9 cellular contexts compared by ENCODE assay signal in the genomic region with DNA sequence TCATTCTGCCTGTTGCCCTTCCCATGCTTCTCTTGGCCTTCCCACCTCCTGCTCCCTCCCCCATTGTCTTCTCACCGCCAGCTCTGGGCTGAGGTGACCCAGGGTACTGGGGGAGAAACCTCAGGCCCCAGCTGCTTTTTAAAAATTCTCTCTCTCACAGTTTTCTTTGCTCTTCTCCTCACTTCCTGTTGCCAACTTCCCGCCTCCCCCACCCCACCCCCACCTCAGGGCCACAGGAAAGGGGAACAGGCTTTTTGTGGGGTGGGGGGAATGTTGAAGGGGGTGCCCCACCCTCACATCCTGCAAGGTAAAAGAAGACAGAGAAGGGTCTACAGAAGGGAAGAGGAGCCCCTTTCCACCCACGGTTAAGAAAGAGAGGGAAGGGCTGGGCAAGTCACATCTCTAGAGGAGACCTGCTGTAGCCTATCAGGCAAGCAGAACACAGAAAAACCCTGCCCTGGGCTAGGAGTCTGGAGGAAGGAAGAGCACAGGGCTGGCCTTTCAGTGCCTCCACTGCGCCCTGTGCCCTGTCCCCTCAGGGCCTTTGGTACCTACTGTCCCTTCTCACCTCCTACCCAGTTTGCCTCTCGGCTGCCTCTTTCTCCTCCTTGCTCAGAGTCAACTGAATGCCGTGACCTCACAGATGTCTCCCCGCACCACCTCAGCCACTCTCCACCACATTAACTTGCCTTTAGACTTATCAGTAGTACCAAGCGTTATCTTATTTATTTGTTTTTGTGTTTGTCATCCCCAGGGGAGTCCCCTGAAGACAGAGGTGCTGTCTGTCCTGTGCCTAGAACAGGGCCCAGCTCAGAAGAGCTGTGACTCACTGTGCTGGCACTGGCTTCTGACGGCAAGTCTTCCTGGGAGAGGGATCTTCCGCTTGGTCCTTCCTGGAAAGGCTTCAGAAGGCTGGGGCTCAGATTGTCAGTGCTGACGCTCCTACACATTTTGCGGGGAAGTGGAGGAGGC. TPM values are rescaled to one million over a fixed set of nuclear protein-coding genes. Genes with fewer than 3 reads are reported as not detected.
DNase-seq lines count a peak whose midpoint lies in the region; ATAC-seq and TF ChIP-seq lines count a peak whose summit lies in the region.
"Had no signal": no experiment of that assay in that cellular context is flagged by ENCODE, and none has a peak within 500 bp of the region (broad histone marks: within the 10 kb centered on the region; RNA-seq: fewer than 3 reads in every experiment).

No MANE protein-coding gene starts in this region.

- no peaks in the 10 kb centered on the region for H3K27me3 Mint-ChIP-seq in activated T-cell treated with anti-CD3 and anti-CD28 coated beads, Interleukin-2, amount 50 U/mL, for 72 hours (ENCODE audit: low read depth)

- H3K27ac Mint-ChIP-seq in activated T-cell treated with anti-CD3 and anti-CD28 coated beads, Interleukin-2, amount 50 U/mL, for 72 hours, result peak overlapping the region; percentile 95

- H3K36me3 Mint-ChIP-seq in activated T-cell treated with anti-CD3 and anti-CD28 coated beads, Interleukin-2, amount 50 U/mL, for 72 hours (ENCODE audit: insufficient read depth in 2 of 2), result peaks cover 20 to 29% of the 10 kb centered on the region in 2 donors

- peak overlapping the region; percentile 65 to 81 (median 78) for H3K27ac ChIP-seq in transverse colon
- H3K27ac ChIP-seq: 22Rv1 had no signal

- no peaks in the 10 kb centered on the region for H3K9me3 ChIP-seq in transverse colon

- in situ Hi-C loops in transverse colon (cut with MboI; ENCODE audit: low pct_ligation_motif_present in 1 of 4, low pct_unique_long_range_greater_than_20kb in 1 of 4, low sequenced_read_pairs in 3 of 4), result no loop called here

- no peak for TF ChIP-seq POLR2A in transverse colon (IDR thresholded peaks at IDR 0.05)

- peaks cover 15 to 33% (median 16%) of the 10 kb centered on the region in 4 donors for H3K4me1 ChIP-seq in transverse colon

- no peaks in the 10 kb centered on the region for H3K9me3 Mint-ChIP-seq in activated T-cell treated with anti-CD3 and anti-CD28 coated beads, Interleukin-2, amount 50 U/mL, for 72 hours

- H3K36me3 ChIP-seq in transverse colon, result no peaks in the 10 kb centered on the region

- TF ChIP-seq CTCF in transverse colon (IDR thresholded peaks at IDR 0.05), result no peak

- ATAC-seq in activated T-cell treated with anti-CD3 and anti-CD28 coated beads, Interleukin-2, amount 50 U/mL, for 72 hours (replicated peaks in 1 of 2), result peak; percentile 50 to 58

- peak overlapping the region; percentile 97 to 98 for H3K4me3 Mint-ChIP-seq in activated T-cell treated with anti-CD3 and anti-CD28 coated beads, Interleukin-2, amount 50 U/mL, for 72 hours

- intact Hi-C loops in transverse colon (cut with DNase I; ENCODE audit: low total_unique reads), result no loop called here

- peaks cover 87% of the 10 kb centered on the region for H3K27me3 ChIP-seq in transverse colon

- H3K4me1 Mint-ChIP-seq in activated T-cell treated with anti-CD3 and anti-CD28 coated beads, Interleukin-2, amount 50 U/mL, for 72 hours (ENCODE audit: low read depth), result peaks cover 72% of the 10 kb centered on the region

- WGBS in transverse colon (ENCODE audit: low coverage in 1 of 2), 2 donors, result 40 to 59% methylated on average over 7 to 12 of the region's 12 CpGs

- peak; percentile 35 for DNase-seq in NK-92 treated with Interleukin-12 subunit alpha and Interleukin-12 subunit beta, amount 100 ng/mL, for 24 hours (lab: John Stamatoyannopoulos, UW)
- DNase-seq in NK-92 (lab: John Stamatoyannopoulos, UW; ENCODE audit: unreplicated experiment), result no peak
- peak; percentile 38 for DNase-seq in M059J (ENCODE audit: low read depth)
- peak; percentile 56 to 57 for DNase-seq in activated T-cell treated with anti-CD3 and anti-CD28 coated beads, Interleukin-2, amount 50 U/mL, for 72 hours
- DNase-seq in iris pigment epithelial cell (ENCODE audit: low read depth), result peak; percentile 53
- no peak for DNase-seq in transverse colon
- no peak for DNase-seq in OCI-M2 (lab: John Stamatoyannopoulos, UW; ENCODE audit: unreplicated experiment)
- no peak for DNase-seq in NCI-H2227 treated with DMSO at 0.1 percent for 48 hours (lab: John Stamatoyannopoulos, UW)

- peak overlapping the region in 2 of 4 donors; percentile 23 to 44 for H3K4me3 ChIP-seq in transverse colon

- no peak for TF ChIP-seq EP300 in transverse colon (IDR thresholded peaks at IDR 0.05; ENCODE audit: low read depth)

RNA-seq across cellular contexts. Expression of a gene that starts 1.7 kb away (rescaled TPM):
- total RNA-seq in M059J (2014; rRNA removed; shearing (Covaris generic)), result 0.44 and 0.69 TPM in 2 replicates
- 100 to 1,000 TPM; 119 to 153 TPM for total RNA-seq in activated T-cell treated with anti-CD3 and anti-CD28 coated beads, Interleukin-2, amount 50 U/mL, for 72 hours
- 10 to 100 TPM in 3 of 4 donors, not detected in 1; 11.7 to 87.2 (median 27.3) TPM for total RNA-seq in transverse colon

RNA-seq across cellular contexts. Expression of a gene that starts 9.9 kb away (rescaled TPM):
- total RNA-seq in M059J (2014; rRNA removed; shearing (Covaris generic)), result 68.9 and 99.8 TPM in 2 replicates
- total RNA-seq in activated T-cell treated with anti-CD3 and anti-CD28 coated beads, Interleukin-2, amount 50 U/mL, for 72 hours, result 100 to 1,000 TPM; 575 to 653 TPM
- total RNA-seq in transverse colon, result 100 to 1,000 TPM in 2 of 4 donors, 10 to 100 TPM in 2; 39.0 to 184 (median 103) TPM

RNA-seq across cellular contexts. Expression of a gene that starts 18.4 kb away (rescaled TPM):
- total RNA-seq in M059J (2014; rRNA removed; shearing (Covaris generic)), result 1.5 TPM in 1 of 2 replicates, not detected in the other
- total RNA-seq in activated T-cell treated with anti-CD3 and anti-CD28 coated beads, Interleukin-2, amount 50 U/mL, for 72 hours, result 1 to 10 TPM in 1 of 2 donors, under 1 TPM in 1; 0.21 to 1.3 TPM
- total RNA-seq in transverse colon, result 1 to 10 TPM in 1 of 4 donors, under 1 TPM in 2, not detected in 1; 0.41 to 1.2 (median 0.79) TPM

RNA-seq across cellular contexts. Expression of a gene that starts 22.9 kb away (rescaled TPM):
- total RNA-seq in M059J (2014; rRNA removed; shearing (Covaris generic)), result 0.42 and 1.4 TPM in 2 replicates
- 1 to 10 TPM; 3.8 to 4.8 TPM for total RNA-seq in activated T-cell treated with anti-CD3 and anti-CD28 coated beads, Interleukin-2, amount 50 U/mL, for 72 hours
- total RNA-seq in transverse colon, result not detected

RNA-seq across cellular contexts. Expression of a gene that starts 42.3 kb away (rescaled TPM):
- 39.3 and 45.9 TPM in 2 replicates for total RNA-seq in M059J (2014; rRNA removed; shearing (Covaris generic))
- total RNA-seq in activated T-cell treated with anti-CD3 and anti-CD28 coated beads, Interleukin-2, amount 50 U/mL, for 72 hours, result 10 to 100 TPM; 64.6 to 71.7 TPM
- total RNA-seq in transverse colon, result 100 to 1,000 TPM in 2 of 4 donors, 10 to 100 TPM in 2; 27.6 to 338 (median 67.6) TPM

Comparison
In these comparisons a context has a peak if more than half of its experiments do, and no peak if none do; other contexts are left out.
1. DNase-seq: peak in NK-92 treated with Interleukin-12 subunit alpha and Interleukin-12 subunit beta, amount 100 ng/mL, for 24 hours (single experiment), M059J (single experiment), activated T-cell treated with anti-CD3 and anti-CD28 coated beads, Interleukin-2, amount 50 U/mL, for 72 hours (2 of 2) and iris pigment epithelial cell (single experiment); none in NK-92 (single experiment), transverse colon (single experiment), OCI-M2 (single experiment) and NCI-H2227 treated with DMSO at 0.1 percent for 48 hours (single experiment).